ENCODE assay signal across 8 cellular contexts in the genomic region with DNA sequence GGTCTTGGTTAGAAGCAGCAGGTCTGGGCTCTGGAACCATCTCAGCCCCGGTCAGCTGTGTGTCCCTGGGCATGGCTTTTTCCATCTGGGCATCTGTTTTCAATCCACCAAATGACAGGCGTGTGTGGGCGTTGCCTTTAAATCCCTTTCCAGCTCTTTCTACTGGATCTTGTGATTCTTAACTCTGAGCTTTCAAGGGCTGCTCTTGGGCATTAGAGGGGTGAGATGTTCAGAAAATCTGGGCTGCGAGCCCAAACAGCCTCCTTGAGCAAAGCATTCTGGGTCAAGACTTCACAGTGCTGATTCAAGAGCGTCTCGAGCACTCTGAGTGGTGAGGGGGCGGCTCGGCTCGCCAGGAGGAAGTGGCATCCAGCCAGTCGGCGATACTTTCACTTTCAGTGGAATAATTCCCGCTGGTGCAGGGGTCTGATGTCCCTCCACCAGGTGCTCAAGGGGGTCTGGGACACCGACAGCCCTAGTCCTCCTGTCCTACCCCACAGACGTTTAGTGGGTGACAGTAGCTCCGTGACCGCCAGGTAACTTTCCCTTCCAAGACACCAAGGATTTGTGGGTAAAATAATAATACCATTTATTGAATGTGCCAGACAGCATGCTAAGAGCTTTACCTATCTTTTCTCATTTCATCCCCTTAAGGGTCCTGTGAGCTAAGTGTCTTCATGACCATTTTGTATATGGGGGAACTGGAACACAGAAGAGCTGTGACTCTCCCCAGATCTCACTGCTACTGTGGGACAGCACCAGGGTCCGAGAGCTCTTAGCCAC.
A peak's percentile ranks its signal among the peaks of the same experiment; 100 is the strongest.
DNase-seq lines count a peak whose midpoint lies in the region; ATAC-seq and TF ChIP-seq lines count a peak whose summit lies in the region.

No MANE protein-coding gene starts in this region.

- TF ChIP-seq CTCF in GM13976 (IDR thresholded peaks at IDR 0.05; ENCODE audit: borderline replicate concordance, control extremely low read depth, extremely low read depth, insufficient read depth, missing control alignments) = no peak

- no peaks in the 10 kb centered on the region for H3K27me3 ChIP-seq in duodenal mucosa (ENCODE audit: control insufficient read depth in 1 of 2, insufficient read depth in 2 of 2, low read length in 2 of 2)

- peaks cover 12 to 23% of the 10 kb centered on the region in 2 donors for H3K4me1 ChIP-seq in duodenal mucosa (ENCODE audit: control insufficient read depth in 1 of 2, insufficient read depth in 2 of 2, low read length in 2 of 2)

- intact Hi-C loops in activated CD4-positive, alpha-beta memory T cell treated with anti-CD3 and anti-CD28 coated beads for 36 hours (cut with micrococcal nuclease) = loop anchor here (1.0 to 10.0 kb wide), 8 partner anchors 18 to 818 kb away; a partner anchor contains a TSS

- H3K27ac ChIP-seq in duodenal mucosa (ENCODE audit: low read depth, low read length) = peak overlapping the region; percentile 42

- peak; percentile 55 for ATAC-seq in HG02852 (IDR thresholded peaks at IDR 0.05; ENCODE audit: unreplicated experiment)

- POLR2A ChIA-PET in activated CD4-positive, alpha-beta memory T cell treated with anti-CD3 and anti-CD28 coated beads for 36 hours (lab: Charles Lee) = interaction anchor here (1.0 to 1.9 kb wide), 3 partner anchors 54 to 195 kb away, joined by 3 to 10 read pairs (median 3); no protein-coding TSS in a partner anchor

- peak overlapping the region; percentile 76 to 84 for H3K4me3 ChIP-seq in duodenal mucosa (ENCODE audit: low read depth in 1 of 2, low read length in 2 of 2)

- no peaks in the 10 kb centered on the region for H3K27me3 Mint-ChIP-seq in activated CD4-positive, alpha-beta memory T cell treated with anti-CD3 and anti-CD28 coated beads for 36 hours

- H3K36me3 ChIP-seq in duodenal mucosa (ENCODE audit: control insufficient read depth in 1 of 2, insufficient read depth in 2 of 2, low read length in 2 of 2) = peaks cover 0 to 6% of the 10 kb centered on the region in 2 donors

- H3K4me3 Mint-ChIP-seq in activated CD4-positive, alpha-beta memory T cell treated with anti-CD3 and anti-CD28 coated beads for 36 hours = peak overlapping the region; percentile 88

- no peaks in the 10 kb centered on the region for H3K9me3 ChIP-seq in duodenal mucosa (ENCODE audit: control insufficient read depth in 1 of 2, low read length in 2 of 2)

- H3K36me3 Mint-ChIP-seq in activated CD4-positive, alpha-beta memory T cell treated with anti-CD3 and anti-CD28 coated beads for 36 hours = peaks cover 19% of the 10 kb centered on the region

- CTCF ChIA-PET in activated CD4-positive, alpha-beta memory T cell treated with anti-CD3 and anti-CD28 coated beads for 36 hours (lab: Charles Lee) = interaction anchor here (0.6 to 1.2 kb wide), 3 partner anchors 43 to 96 kb away, joined by 3 read pairs; no protein-coding TSS in a partner anchor

- H3K9me3 Mint-ChIP-seq in activated CD4-positive, alpha-beta memory T cell treated with anti-CD3 and anti-CD28 coated beads for 36 hours = no peaks in the 10 kb centered on the region

- H3K27ac Mint-ChIP-seq in activated CD4-positive, alpha-beta memory T cell treated with anti-CD3 and anti-CD28 coated beads for 36 hours = peak overlapping the region; percentile 98

- in situ Hi-C loops in GM13976 (cut with MboI; ENCODE audit: low sequenced_read_pairs, unreplicated experiment) = no loop called here

- H3K4me1 Mint-ChIP-seq in activated CD4-positive, alpha-beta memory T cell treated with anti-CD3 and anti-CD28 coated beads for 36 hours (ENCODE audit: low read depth) = peaks cover 37% of the 10 kb centered on the region

- H3K9ac ChIP-seq in duodenal mucosa (ENCODE audit: low read depth in 1 of 2, low read length in 2 of 2) = peak overlapping the region; percentile 64 to 85

- DNase-seq in GM13976 (ENCODE audit: low spot score) = peak; percentile 74
- peak; percentile 63 for DNase-seq in NCI-H2196 (lab: John Stamatoyannopoulos, UW; ENCODE audit: unreplicated experiment)
- peak; percentile 85 for DNase-seq in activated CD4-positive, alpha-beta memory T cell treated with anti-CD3 and anti-CD28 coated beads for 36 hours
- DNase-seq in middle frontal gyrus (ENCODE audit: extremely low spot score, low spot score) = peak; percentile 77
- DNase-seq in stimulated activated CD8-positive, alpha-beta memory T cell treated with anti-CD3 and anti-CD28 coated beads, Interleukin-2, amount 100 ng/mL, for 48 hours (ENCODE audit: low read depth in 2 of 2) = peak; percentile 44 to 52
- DNase-seq in NCI-H1694 treated with DMSO at 0.1 percent for 48 hours (lab: John Stamatoyannopoulos, UW) = no peak
